ENCODE assay signal across 3 cellular contexts in the genomic region with DNA sequence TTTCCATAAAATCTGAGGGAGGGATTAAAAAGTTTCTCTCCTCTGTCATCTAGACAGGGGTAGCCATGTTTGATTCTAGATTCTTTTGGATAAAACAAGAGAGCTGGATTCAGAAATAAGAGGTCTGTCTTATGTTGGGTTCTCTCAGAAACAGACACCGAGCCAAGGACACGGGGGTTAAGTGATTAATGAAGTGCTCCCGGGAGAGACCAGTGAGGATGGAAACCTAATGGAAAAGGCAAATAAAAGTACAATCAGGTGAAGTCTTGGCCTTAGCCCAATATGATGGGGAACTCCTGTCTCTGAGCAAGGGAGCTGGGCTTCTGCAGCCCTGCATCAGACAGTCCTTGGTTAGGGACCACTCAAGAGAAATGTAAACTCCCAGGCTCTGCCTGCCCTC.
"Had no signal": no experiment of that assay in that cellular context is flagged by ENCODE, and none has a peak within 500 bp of the region (broad histone marks: within the 10 kb centered on the region; RNA-seq: fewer than 3 reads in every experiment).

No MANE protein-coding gene starts in this region.

- H3K4me3 ChIP-seq: GM12878 had no signal

- ATAC-seq: GM12878 had no signal

- DNase-seq: GDM1, GF-D8 had no signal
